1 cellular context compared by ENCODE assay signal in genomic region chr9:134275379-134275778, GRCh38.
TF ChIP-seq lines count a peak whose summit lies in the region.

No MANE protein-coding gene starts in this region.

TF ChIP-seq in IMR-90, 13 proteins besides CTCF, POLR2A, EP300 and RAD21:
- TF ChIP-seq CEBPB (IDR thresholded peaks at IDR 0.05; ENCODE audit: low read depth, low read length) (no peak), USF2 (IDR thresholded peaks at IDR 0.05; ENCODE audit: low read depth, low read length) (no peak), FOS (IDR thresholded peaks at IDR 0.05; ENCODE audit: low read depth, low read length) (no peak), ELK1 (IDR thresholded peaks at IDR 0.05; ENCODE audit: borderline replicate concordance, low read depth, low read length) (no peak), SMC3 (IDR thresholded peaks at IDR 0.05; ENCODE audit: low read depth, low read length) (no peak), RFX5 (IDR thresholded peaks at IDR 0.05; ENCODE audit: low read depth, low read length) (no peak), MAFK (IDR thresholded peaks at IDR 0.05; ENCODE audit: low read depth, low read length) (no peak), MXI1 (IDR thresholded peaks at IDR 0.05; ENCODE audit: borderline replicate concordance, low read depth, low read length) (no peak), BHLHE40 (IDR thresholded peaks at IDR 0.05; ENCODE audit: low read depth, low read length) (no peak), NFE2L2 (IDR thresholded peaks at IDR 0.05; ENCODE audit: low read depth, low read length) (no peak), MAZ (IDR thresholded peaks at IDR 0.05; ENCODE audit: borderline replicate concordance, low read depth, low read length) (no peak), RCOR1 (IDR thresholded peaks at IDR 0.05; ENCODE audit: insufficient replicate concordance, low read length) (no peak), CHD1 (IDR thresholded peaks at IDR 0.05; ENCODE audit: low read depth, low read length) (no peak)
